ENCODE assay signal across 21 cellular contexts in the genomic region with DNA sequence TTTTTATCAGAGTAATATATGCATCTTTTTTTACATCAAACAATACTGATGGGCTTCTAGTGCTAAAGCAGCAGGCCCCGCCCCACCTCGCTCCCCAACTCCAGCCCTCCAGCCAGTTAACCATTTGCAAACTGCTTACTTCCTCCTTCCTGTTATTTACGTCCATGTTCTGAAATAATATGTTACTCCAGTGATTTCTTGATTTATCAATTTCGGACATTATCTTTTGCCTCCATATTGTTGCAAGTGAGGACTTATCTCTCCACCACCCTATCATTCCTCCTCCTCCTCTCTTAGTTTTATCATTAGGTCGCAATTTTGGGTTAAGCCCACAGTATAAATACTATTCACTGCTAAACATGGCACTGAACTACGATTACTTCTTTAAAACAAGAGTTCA. TPM values are rescaled to one million over a fixed set of nuclear protein-coding genes. Genes with fewer than 3 reads are reported as not detected.
DNase-seq lines count a peak whose midpoint lies in the region; ATAC-seq, FAIRE-seq and TF ChIP-seq lines count a peak whose summit lies in the region.
"Had no signal": no experiment of that assay in that cellular context is flagged by ENCODE, and none has a peak within 500 bp of the region (broad histone marks: within the 10 kb centered on the region; RNA-seq: fewer than 3 reads in every experiment).

No MANE protein-coding gene starts in this region.

- H3K36me3 Mint-ChIP-seq in activated T-cell treated with anti-CD3 and anti-CD28 coated beads, Interleukin-2, amount 50 U/mL, for 24 hours (ENCODE audit: low read depth): peaks cover 2% of the 10 kb centered on the region
- H3K36me3 Mint-ChIP-seq in activated T-cell treated with anti-CD3 and anti-CD28 coated beads, Interleukin-2, amount 50 U/mL, for 4 hours (ENCODE audit: insufficient read depth): peaks cover 6% of the 10 kb centered on the region
- H3K36me3 Mint-ChIP-seq in stimulated activated naive B cell treated with anti-CD40 and anti-IgM and Interleukin-4, amounts not matched to agents 10 μg/mL and 1 μg/mL and 100 μg/mL, for 72 hours: peaks cover 20 to 38% of the 10 kb centered on the region in 2 donors
- H3K36me3 Mint-ChIP-seq in chondrocyte (ENCODE audit: low read depth): no peaks in the 10 kb centered on the region

- peaks cover 4% of the 10 kb centered on the region for H3K9me1 ChIP-seq in keratinocyte (ENCODE audit: control insufficient read depth, extremely low read depth, insufficient read depth, low read length)

- H3K9me3 ChIP-seq in OCI-LY3 (ENCODE audit: insufficient read depth, low read length) (no peaks in the 10 kb centered on the region), keratinocyte (ENCODE audit: control insufficient read depth, low read depth, low read length) (no peaks in the 10 kb centered on the region)
- H3K9me3 ChIP-seq: suprapubic skin had no signal

- H3K36me3 ChIP-seq in OCI-LY3 (replicated peaks; ENCODE audit: low read depth, low read length): peaks cover 43% of the 10 kb centered on the region
- H3K36me3 ChIP-seq in keratinocyte (ENCODE audit: control insufficient read depth in 2 of 2, extremely low read depth in 1 of 2, insufficient read depth in 2 of 2, low read length in 2 of 2): peaks cover 6% of the 10 kb centered on the region in 2 experiments
- H3K36me3 ChIP-seq: suprapubic skin, WERI-Rb-1 had no signal

- no peak for DNase-seq in activated T-cell treated with anti-CD3 and anti-CD28 coated beads, Interleukin-2, amount 50 U/mL, for 24 hours
- no peak for DNase-seq in activated T-cell treated with anti-CD3 and anti-CD28 coated beads, Interleukin-2, amount 50 U/mL, for 4 hours
- DNase-seq in keratinocyte (ENCODE audit: low read depth, low spot score) (no peak), activated gamma-delta T cell (lab: John Stamatoyannopoulos, UW) (no peak), chondrocyte (ENCODE audit: low spot score) (no peak)
- no peak for DNase-seq in stimulated activated naive B cell treated with anti-CD40 and anti-IgM and Interleukin-4, amounts not matched to agents 10 μg/mL and 1 μg/mL and 100 μg/mL, for 72 hours
- no peak for DNase-seq in stimulated activated CD4-positive, alpha-beta T cell treated with anti-CD3 and anti-CD28 coated beads, Interleukin-4, amount 100 ng/mL, for 4 hours
- DNase-seq: amygdala; central memory CD4-positive, alpha-beta T cell; DMS79; effector CD4-positive, alpha-beta T cell; NCI-H1436 treated with DMSO at 0.1 percent for 48 hours; NCI-H82; stimulated activated CD4-positive, alpha-beta T cell treated with anti-CD3 and anti-CD28 coated beads, Interleukin-2, amount 100 ng/mL, for 48 hours; WERI-Rb-1 had no signal

- H3K4me3 ChIP-seq in OCI-LY3 (ENCODE audit: low read length): no peak overlapping the region
- H3K4me3 ChIP-seq in keratinocyte (ENCODE audit: control insufficient read depth in 2 of 3, extremely low read depth in 1 of 3, insufficient read depth in 2 of 3, low read depth in 1 of 3, low read length in 3 of 3): no peak overlapping the region
- H3K4me3 ChIP-seq: suprapubic skin had no signal

- H3K4me1 ChIP-seq in OCI-LY3 (ENCODE audit: low read length): peaks cover 89% of the 10 kb centered on the region
- H3K4me1 ChIP-seq in keratinocyte (ENCODE audit: control insufficient read depth, extremely low read depth, insufficient read depth, low read length): peaks cover 20% of the 10 kb centered on the region
- H3K4me1 ChIP-seq: parathyroid adenoma had no signal

- no peak overlapping the region for H2AFZ ChIP-seq in OCI-LY3 (ENCODE audit: low read depth, low read length)
- H2AFZ ChIP-seq in keratinocyte (ENCODE audit: control insufficient read depth, low read length): no peak overlapping the region
- H2AFZ ChIP-seq: parathyroid adenoma had no signal

- H4K20me1 ChIP-seq in OCI-LY3 (ENCODE audit: insufficient read depth, low read length) (no peaks in the 10 kb centered on the region), keratinocyte (ENCODE audit: control insufficient read depth, extremely low read depth, insufficient read depth, low read length) (no peaks in the 10 kb centered on the region)

- dilution Hi-C loops in keratinocyte (cut with MboI; ENCODE audit: extremely low pct_ligation_motif_present, low sequenced_read_pairs): no loop called here

- H3K27me3 ChIP-seq in OCI-LY3 (ENCODE audit: low read depth, low read length): no peaks in the 10 kb centered on the region
- no peaks in the 10 kb centered on the region for H3K27me3 ChIP-seq in keratinocyte (ENCODE audit: control insufficient read depth, extremely low read depth, insufficient read depth, low read length)
- H3K27me3 ChIP-seq: suprapubic skin had no signal

- no peak for FAIRE-seq in keratinocyte (lab: Jason Lieb, UNC)
- FAIRE-seq: A204.1 had no signal

- no peaks in the 10 kb centered on the region for H3K27me3 Mint-ChIP-seq in activated T-cell treated with anti-CD3 and anti-CD28 coated beads, Interleukin-2, amount 50 U/mL, for 24 hours
- no peaks in the 10 kb centered on the region for H3K27me3 Mint-ChIP-seq in activated T-cell treated with anti-CD3 and anti-CD28 coated beads, Interleukin-2, amount 50 U/mL, for 4 hours (ENCODE audit: low read depth)
- no peaks in the 10 kb centered on the region for H3K27me3 Mint-ChIP-seq in stimulated activated naive B cell treated with anti-CD40 and anti-IgM and Interleukin-4, amounts not matched to agents 10 μg/mL and 1 μg/mL and 100 μg/mL, for 72 hours
- no peaks in the 10 kb centered on the region for H3K27me3 Mint-ChIP-seq in chondrocyte (ENCODE audit: low read depth)

- no peak for ATAC-seq in activated T-cell treated with anti-CD3 and anti-CD28 coated beads, Interleukin-2, amount 50 U/mL, for 4 hours
- no peak for ATAC-seq in stimulated activated naive B cell treated with anti-CD40 and anti-IgM and Interleukin-4, amounts not matched to agents 10 μg/mL and 1 μg/mL and 100 μg/mL, for 72 hours (replicated peaks)

- no peak overlapping the region for H3K4me3 Mint-ChIP-seq in activated T-cell treated with anti-CD3 and anti-CD28 coated beads, Interleukin-2, amount 50 U/mL, for 24 hours
- H3K4me3 Mint-ChIP-seq in activated T-cell treated with anti-CD3 and anti-CD28 coated beads, Interleukin-2, amount 50 U/mL, for 4 hours: no peak overlapping the region
- H3K4me3 Mint-ChIP-seq in stimulated activated naive B cell treated with anti-CD40 and anti-IgM and Interleukin-4, amounts not matched to agents 10 μg/mL and 1 μg/mL and 100 μg/mL, for 72 hours: no peak overlapping the region
- H3K4me3 Mint-ChIP-seq in chondrocyte (ENCODE audit: unreplicated experiment): no peak overlapping the region

- peaks cover 56% of the 10 kb centered on the region for H3K4me1 Mint-ChIP-seq in activated T-cell treated with anti-CD3 and anti-CD28 coated beads, Interleukin-2, amount 50 U/mL, for 24 hours (ENCODE audit: low read depth)
- H3K4me1 Mint-ChIP-seq in activated T-cell treated with anti-CD3 and anti-CD28 coated beads, Interleukin-2, amount 50 U/mL, for 4 hours (ENCODE audit: low read depth): peaks cover 56% of the 10 kb centered on the region
- H3K4me1 Mint-ChIP-seq in stimulated activated naive B cell treated with anti-CD40 and anti-IgM and Interleukin-4, amounts not matched to agents 10 μg/mL and 1 μg/mL and 100 μg/mL, for 72 hours: peaks cover 54 to 82% of the 10 kb centered on the region in 2 donors
- H3K4me1 Mint-ChIP-seq in chondrocyte (ENCODE audit: low read depth): peaks cover 26% of the 10 kb centered on the region

- H3K79me2 ChIP-seq in OCI-LY3 (ENCODE audit: low read length) (peaks cover 98% of the 10 kb centered on the region), keratinocyte (ENCODE audit: control insufficient read depth, insufficient read depth, low read length) (peaks cover 21% of the 10 kb centered on the region)

- TF ChIP-seq CTCF in OCI-LY3 (IDR thresholded peaks at IDR 0.05; ENCODE audit: low read depth, low read length) (no peak), keratinocyte (optimal IDR thresholded peaks at IDR 0.05 in 1 of 3, IDR thresholded peaks at IDR 0.05 in 1 of 3, conservative IDR thresholded peaks at IDR 0.05 in 1 of 3; ENCODE audit: extremely low read depth in 1 of 3, insufficient read depth in 2 of 3, low read length in 3 of 3) (no peak), chondrocyte (IDR thresholded peaks at IDR 0.05) (no peak)

- H3K27ac ChIP-seq in OCI-LY3 (ENCODE audit: low read length): peak overlapping the region; percentile 91
- H3K27ac ChIP-seq in keratinocyte (ENCODE audit: control insufficient read depth, insufficient read depth, low read length): no peak overlapping the region
- H3K27ac ChIP-seq: C4-2B, parathyroid adenoma, WERI-Rb-1 had no signal

- H3K4me2 ChIP-seq in OCI-LY3 (ENCODE audit: low read length): peak overlapping the region; percentile 26
- peak overlapping the region; percentile 9 for H3K4me2 ChIP-seq in keratinocyte (ENCODE audit: control insufficient read depth, extremely low read depth, insufficient read depth, low read depth, low read length)

- H3K9ac ChIP-seq in OCI-LY3 (ENCODE audit: low read length) (peak overlapping the region; percentile 10), keratinocyte (ENCODE audit: control insufficient read depth, extremely low read depth, insufficient read depth, low read length) (no peak overlapping the region)
- H3K9ac ChIP-seq: parathyroid adenoma had no signal

- peak overlapping the region; percentile 2 for H3K27ac Mint-ChIP-seq in activated T-cell treated with anti-CD3 and anti-CD28 coated beads, Interleukin-2, amount 50 U/mL, for 24 hours
- peak overlapping the region; percentile 20 for H3K27ac Mint-ChIP-seq in stimulated activated naive B cell treated with anti-CD40 and anti-IgM and Interleukin-4, amounts not matched to agents 10 μg/mL and 1 μg/mL and 100 μg/mL, for 72 hours
- no peak overlapping the region for H3K27ac Mint-ChIP-seq in chondrocyte (ENCODE audit: unreplicated experiment)
- H3K27ac Mint-ChIP-seq: activated T-helper 2 cell treated with anti-CD3 and anti-CD28 coated beads, Interferon-gamma antibody, Interleukin-2, Interleukin-4, amounts not matched to agents 10 μg/mL and 5 μg/mL and 100 μg/mL, durations not matched to agents 14 hours and 24 hours and 36 hours had no signal

- no peaks in the 10 kb centered on the region for H3K9me3 Mint-ChIP-seq in activated T-cell treated with anti-CD3 and anti-CD28 coated beads, Interleukin-2, amount 50 U/mL, for 24 hours
- H3K9me3 Mint-ChIP-seq in activated T-cell treated with anti-CD3 and anti-CD28 coated beads, Interleukin-2, amount 50 U/mL, for 4 hours: no peaks in the 10 kb centered on the region
- H3K9me3 Mint-ChIP-seq in stimulated activated naive B cell treated with anti-CD40 and anti-IgM and Interleukin-4, amounts not matched to agents 10 μg/mL and 1 μg/mL and 100 μg/mL, for 72 hours: peaks cover 3 to 5% of the 10 kb centered on the region in 2 donors
- H3K9me3 Mint-ChIP-seq in chondrocyte (ENCODE audit: low read depth): no peaks in the 10 kb centered on the region
- H3K9me3 Mint-ChIP-seq: activated T-helper 2 cell treated with anti-CD3 and anti-CD28 coated beads, Interferon-gamma antibody, Interleukin-2, Interleukin-4, amounts not matched to agents 10 μg/mL and 5 μg/mL and 100 μg/mL, durations not matched to agents 14 hours and 24 hours and 36 hours had no signal

RNA-seq across cellular contexts. Expression of gene ZNF710, which starts 39.5 kb away (rescaled TPM):
- total RNA-seq in activated T-cell treated with anti-CD3 and anti-CD28 coated beads, Interleukin-2, amount 50 U/mL, for 4 hours: 10 to 100 TPM; 21.7 to 28.2 (median 25.0) TPM
- polyA plus RNA-seq in keratinocyte: 3.9 to 5.4 TPM (median 4.5 TPM) in 3 replicates
- polyA plus RNA-seq in keratinocyte (2011; ENCODE audit: low read depth): 4.9 TPM
- 4.8 and 6.2 TPM in 2 replicates for polyA plus RNA-seq in keratinocyte (2011; cell fraction: cytosol; rRNA removed)
- 15.1 and 18.4 TPM in 2 replicates for polyA plus RNA-seq in keratinocyte (2011; cell fraction: nucleus; rRNA removed)
- 18.9 and 20.7 TPM in 2 replicates for polyA plus RNA-seq in keratinocyte (2012; ENCODE audit: low replicate concordance)
- polyA minus RNA-seq in keratinocyte: 11.3 to 32.5 TPM (median 11.8 TPM) in 3 replicates
- 12.9 TPM for polyA minus RNA-seq in keratinocyte (2011; cell fraction: cytosol; rRNA and poly(A)+ RNA removed)
- 9.6 and 13.2 TPM in 2 replicates for polyA minus RNA-seq in keratinocyte (2011; cell fraction: nucleus; rRNA and poly(A)+ RNA removed)
- total RNA-seq in chondrocyte: 6.7 to 14.4 TPM (median 12.9 TPM) in 3 replicates
